16 cellular contexts compared by ENCODE assay signal in the genomic region with DNA sequence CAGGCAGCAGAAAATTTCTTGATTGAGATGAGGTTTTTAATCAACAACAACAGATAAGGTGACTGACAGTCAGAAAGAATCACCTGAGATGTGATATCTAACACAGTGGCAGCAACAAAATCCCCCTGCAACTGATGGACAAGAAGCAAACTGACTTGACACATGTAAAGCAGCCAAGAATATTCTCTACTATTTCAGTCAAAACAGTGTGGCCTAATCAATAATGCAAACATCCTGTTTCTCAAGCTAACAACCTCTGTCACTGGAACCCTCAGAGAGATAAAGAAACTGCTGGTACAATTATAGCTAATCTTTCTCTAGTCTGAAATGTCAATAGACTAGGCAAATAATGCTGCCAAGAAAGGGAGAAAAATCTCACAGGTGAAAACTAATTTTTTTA. TPM values are rescaled to one million over a fixed set of nuclear protein-coding genes. Genes with fewer than 3 reads are reported as not detected.
A peak's percentile ranks its signal among the peaks of the same experiment; 100 is the strongest.
DNase-seq lines count a peak whose midpoint lies in the region; ATAC-seq and TF ChIP-seq lines count a peak whose summit lies in the region.
"Had no signal": no experiment of that assay in that cellular context is flagged by ENCODE, and none has a peak within 500 bp of the region (broad histone marks: within the 10 kb centered on the region; RNA-seq: fewer than 3 reads in every experiment).

No MANE protein-coding gene starts in this region.

- H3K9me3 ChIP-seq in neural cell (ENCODE audit: low read length) (no peaks in the 10 kb centered on the region), smooth muscle cell (replicated peaks; ENCODE audit: low read depth) (no peaks in the 10 kb centered on the region), upper lobe of right lung (no peaks in the 10 kb centered on the region)

- TF ChIP-seq RAD21 in neural cell (conservative IDR thresholded peaks at IDR 0.05), result no peak

- H3K27me3 ChIP-seq in neural cell (ENCODE audit: insufficient read depth, low read depth, low read length) (no peaks in the 10 kb centered on the region), smooth muscle cell (ENCODE audit: low read depth) (no peaks in the 10 kb centered on the region), upper lobe of right lung (peaks cover 4% of the 10 kb centered on the region)

- H3K4me3 ChIP-seq in neural cell (ENCODE audit: low read length) (no peak overlapping the region), smooth muscle cell (no peak overlapping the region), upper lobe of right lung (no peak overlapping the region)

- ATAC-seq in GM19023 (IDR thresholded peaks at IDR 0.05; ENCODE audit: unreplicated experiment) (peak; percentile 87), HG02678 (IDR thresholded peaks at IDR 0.05; ENCODE audit: unreplicated experiment) (peak; percentile 86), HG03442 (IDR thresholded peaks at IDR 0.05; ENCODE audit: unreplicated experiment) (peak; percentile 78), upper lobe of right lung (no peak)
- ATAC-seq: sciatic nerve had no signal

- H3K4me2 ChIP-seq in neural cell (ENCODE audit: low read length) (peak overlapping the region; percentile 39), smooth muscle cell (no peak overlapping the region)

- H3F3A ChIP-seq in neural cell (ENCODE audit: insufficient read depth, low read length, poor library complexity, severe bottlenecking), result no peaks in the 10 kb centered on the region
- H3F3A ChIP-seq in smooth muscle cell (ENCODE audit: low read depth), result no peaks in the 10 kb centered on the region

- H3K79me2 ChIP-seq in neural cell (replicated peaks; ENCODE audit: insufficient read depth, low read length) (no peaks in the 10 kb centered on the region), smooth muscle cell (ENCODE audit: low read depth) (no peaks in the 10 kb centered on the region)

- H3K4me1 ChIP-seq in smooth muscle cell (ENCODE audit: low read depth) (no peaks in the 10 kb centered on the region), upper lobe of right lung (no peaks in the 10 kb centered on the region)

- H3K27ac ChIP-seq in neural cell (ENCODE audit: low read length), result no peak overlapping the region
- H3K27ac ChIP-seq in smooth muscle cell (ENCODE audit: low read depth), result no peak overlapping the region
- no peak overlapping the region for H3K27ac ChIP-seq in upper lobe of right lung

- H2AFZ ChIP-seq in neural cell (ENCODE audit: low read depth, low read length), result no peak overlapping the region
- H2AFZ ChIP-seq in smooth muscle cell (ENCODE audit: low read depth), result no peak overlapping the region

- no peak for TF ChIP-seq CTCF in neural cell (IDR thresholded peaks at IDR 0.05; ENCODE audit: poor library complexity, severe bottlenecking)
- no peak for TF ChIP-seq CTCF in smooth muscle cell (IDR thresholded peaks at IDR 0.05; ENCODE audit: borderline replicate concordance, insufficient read depth, poor library complexity, severe bottlenecking)
- TF ChIP-seq CTCF in upper lobe of right lung (IDR thresholded peaks at IDR 0.05), result no peak

- intact Hi-C loops in upper lobe of right lung (cut with DNase I), result no loop called here

- H3K9ac ChIP-seq in neural cell (ENCODE audit: low read length), result no peak overlapping the region
- no peak overlapping the region for H3K9ac ChIP-seq in smooth muscle cell (ENCODE audit: low read depth)

- H3K36me3 ChIP-seq in neural cell (ENCODE audit: insufficient read depth, low read length) (no peaks in the 10 kb centered on the region), smooth muscle cell (ENCODE audit: low read depth) (no peaks in the 10 kb centered on the region), upper lobe of right lung (no peaks in the 10 kb centered on the region)

- H3K9me2 ChIP-seq in neural cell (ENCODE audit: insufficient read depth, low read length), result no peaks in the 10 kb centered on the region

- TF ChIP-seq EP300 in neural cell (conservative IDR thresholded peaks at IDR 0.05; ENCODE audit: poor library complexity, severe bottlenecking), result peak; percentile 32

- no peaks in the 10 kb centered on the region for H4K20me1 ChIP-seq in neural cell (ENCODE audit: insufficient read depth)
- no peaks in the 10 kb centered on the region for H4K20me1 ChIP-seq in smooth muscle cell (ENCODE audit: low read depth)

- DNase-seq in smooth muscle cell (lab: John Stamatoyannopoulos, UW; ENCODE audit: unreplicated experiment), result no peak
- DNase-seq in upper lobe of right lung, result no peak
- no peak for DNase-seq in CD1c-positive myeloid dendritic cell (ENCODE audit: extremely low spot score)
- DNase-seq in DMS53 (lab: John Stamatoyannopoulos, UW), result no peak
- DNase-seq: activated B cell treated with CpG ODN at 0.5 μM for 24 hours; anterior cingulate cortex; CD4-positive, alpha-beta T cell; GDM1; kidney glomerular epithelial cell; SHP77 treated with DMSO at 0.1 percent for 48 hours had no signal

TF ChIP-seq in neural cell, 6 proteins besides CTCF, POLR2A, EP300 and RAD21:
- TF ChIP-seq POLR2AphosphoS5 (IDR thresholded peaks at IDR 0.05) (no peak), SMC3 (conservative IDR thresholded peaks at IDR 0.05; ENCODE audit: poor library complexity) (no peak), TAF1 (IDR thresholded peaks at IDR 0.05; ENCODE audit: low read depth) (no peak), EZH2 (IDR thresholded peaks at IDR 0.05; ENCODE audit: borderline replicate concordance, insufficient read depth, low read length, poor library complexity, severe bottlenecking) (no peak), MXI1 (conservative IDR thresholded peaks at IDR 0.05; ENCODE audit: poor library complexity, severe bottlenecking) (no peak)
- TF ChIP-seq, protein P1, sequence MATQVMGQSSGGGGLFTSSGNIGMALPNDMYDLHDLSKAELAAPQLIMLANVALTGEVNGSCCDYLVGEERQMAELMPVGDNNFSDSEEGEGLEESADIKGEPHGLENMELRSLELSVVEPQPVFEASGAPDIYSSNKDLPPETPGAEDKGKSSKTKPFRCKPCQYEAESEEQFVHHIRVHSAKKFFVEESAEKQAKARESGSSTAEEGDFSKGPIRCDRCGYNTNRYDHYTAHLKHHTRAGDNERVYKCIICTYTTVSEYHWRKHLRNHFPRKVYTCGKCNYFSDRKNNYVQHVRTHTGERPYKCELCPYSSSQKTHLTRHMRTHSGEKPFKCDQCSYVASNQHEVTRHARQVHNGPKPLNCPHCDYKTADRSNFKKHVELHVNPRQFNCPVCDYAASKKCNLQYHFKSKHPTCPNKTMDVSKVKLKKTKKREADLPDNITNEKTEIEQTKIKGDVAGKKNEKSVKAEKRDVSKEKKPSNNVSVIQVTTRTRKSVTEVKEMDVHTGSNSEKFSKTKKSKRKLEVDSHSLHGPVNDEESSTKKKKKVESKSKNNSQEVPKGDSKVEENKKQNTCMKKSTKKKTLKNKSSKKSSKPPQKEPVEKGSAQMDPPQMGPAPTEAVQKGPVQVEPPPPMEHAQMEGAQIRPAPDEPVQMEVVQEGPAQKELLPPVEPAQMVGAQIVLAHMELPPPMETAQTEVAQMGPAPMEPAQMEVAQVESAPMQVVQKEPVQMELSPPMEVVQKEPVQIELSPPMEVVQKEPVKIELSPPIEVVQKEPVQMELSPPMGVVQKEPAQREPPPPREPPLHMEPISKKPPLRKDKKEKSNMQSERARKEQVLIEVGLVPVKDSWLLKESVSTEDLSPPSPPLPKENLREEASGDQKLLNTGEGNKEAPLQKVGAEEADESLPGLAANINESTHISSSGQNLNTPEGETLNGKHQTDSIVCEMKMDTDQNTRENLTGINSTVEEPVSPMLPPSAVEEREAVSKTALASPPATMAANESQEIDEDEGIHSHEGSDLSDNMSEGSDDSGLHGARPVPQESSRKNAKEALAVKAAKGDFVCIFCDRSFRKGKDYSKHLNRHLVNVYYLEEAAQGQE (IDR thresholded peaks at IDR 0.05; ENCODE audit: borderline replicate concordance), result no peak
TF ChIP-seq in neural cell: peak in this region for 0.

RNA-seq across cellular contexts. Expression of a gene that starts 4.6 kb away (rescaled TPM):
- not detected in 2 replicates for polyA plus RNA-seq in neural cell
- not detected in 2 replicates for polyA minus RNA-seq in neural cell
- total RNA-seq in smooth muscle cell, result 2.8 and 5.5 TPM in 2 replicates
- 0.30 and 1.4 TPM in 2 replicates for polyA plus RNA-seq in smooth muscle cell
- total RNA-seq in upper lobe of right lung, result not detected
- total RNA-seq: activated B cell treated with CpG ODN at 0.5 μM for 24 hours; CD4-positive, alpha-beta T cell; frontal cortex; sciatic nerve had no signal

RNA-seq across cellular contexts. Expression of a gene that starts 55.9 kb away (rescaled TPM):
- polyA plus RNA-seq in neural cell (27.9 and 29.8 TPM in 2 replicates), smooth muscle cell (29.4 and 33.7 TPM in 2 replicates)
- 274 and 293 TPM in 2 replicates for polyA minus RNA-seq in neural cell
- total RNA-seq in smooth muscle cell (46.7 and 50.3 TPM in 2 replicates), upper lobe of right lung (34.0 TPM)
